10 cellular contexts compared by ENCODE assay signal in the genomic region with DNA sequence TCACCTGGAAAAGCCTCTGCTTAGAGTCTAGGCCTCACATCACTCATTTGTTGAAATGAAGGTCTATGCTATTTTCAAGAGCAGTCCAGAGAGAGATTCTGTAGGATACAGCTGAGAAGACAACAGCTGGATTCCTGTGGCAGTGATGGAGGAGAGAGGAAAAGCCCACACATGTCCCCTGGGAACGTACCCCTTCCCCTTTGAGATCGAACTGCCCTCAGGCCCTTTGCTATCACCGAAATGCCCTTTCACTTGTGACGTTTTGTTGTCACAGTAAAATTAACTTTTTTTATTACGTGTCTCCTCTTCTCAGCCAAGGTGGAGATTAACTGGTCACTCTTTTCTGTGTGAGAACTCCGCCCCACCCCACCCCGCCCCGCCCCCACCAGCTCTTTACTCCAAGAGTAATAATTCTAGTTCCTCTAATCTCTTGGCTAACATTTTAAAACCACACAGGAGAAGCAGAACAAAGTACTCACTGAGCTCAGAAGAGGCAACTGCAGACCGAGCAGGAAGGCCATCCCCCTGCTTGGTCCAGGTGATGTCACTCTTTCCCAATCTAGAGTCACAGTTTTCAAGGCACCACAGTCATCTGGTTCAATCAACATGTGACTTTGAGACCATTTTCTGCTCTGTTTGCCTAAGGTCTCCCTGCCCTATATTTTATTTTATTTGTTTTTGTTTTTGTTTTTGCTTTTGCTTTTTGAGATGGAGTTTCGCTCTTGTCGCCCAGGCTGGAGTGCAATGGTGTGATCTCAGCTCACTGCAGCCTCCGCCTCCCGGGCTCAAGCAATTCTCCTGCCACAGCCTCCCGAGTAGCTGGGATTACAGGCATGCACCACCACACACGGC.
DNase-seq lines count a peak whose midpoint lies in the region; ATAC-seq and TF ChIP-seq lines count a peak whose summit lies in the region.
"Had no signal": no experiment of that assay in that cellular context is flagged by ENCODE, and none has a peak within 500 bp of the region (broad histone marks: within the 10 kb centered on the region; RNA-seq: fewer than 3 reads in every experiment).

No MANE protein-coding gene starts in this region.

- H3K27me3 ChIP-seq in BLaER1, result no peaks in the 10 kb centered on the region
- no peaks in the 10 kb centered on the region for H3K27me3 ChIP-seq in liver (ENCODE audit: control insufficient read depth in 4 of 4, insufficient read depth in 4 of 4, low read length in 3 of 4)
- no peaks in the 10 kb centered on the region for H3K27me3 ChIP-seq in dorsolateral prefrontal cortex

- H3K4me2 ChIP-seq in BLaER1, result peak overlapping the region; percentile 68

- H4K20me1 ChIP-seq in BLaER1, result no peaks in the 10 kb centered on the region

- H3K36me3 ChIP-seq in BLaER1 (peaks cover 29% of the 10 kb centered on the region), liver (ENCODE audit: control insufficient read depth in 4 of 4, insufficient read depth in 3 of 4, low read depth in 1 of 4, low read length in 3 of 4) (no peaks in the 10 kb centered on the region)

- peak in 1 of 2 donors; percentile 18 for TF ChIP-seq RAD21 in liver (IDR thresholded peaks at IDR 0.05)

- DNase-seq in SIG-M5 treated with dmso at 0.1 percent for 504 hours (lab: John Stamatoyannopoulos, UW; ENCODE audit: unreplicated experiment) (peak; percentile 81), NCI-H82 treated with DMSO at 0.1 percent for 48 hours (lab: John Stamatoyannopoulos, UW; ENCODE audit: unreplicated experiment) (no peak), dorsolateral prefrontal cortex (no peak), putamen (ENCODE audit: low spot score) (no peak)
- no peak for DNase-seq in activated CD4-positive, alpha-beta T cell treated with anti-CD3 and anti-CD28 coated beads for 48 hours
- DNase-seq: occipital lobe; stimulated activated naive CD4-positive, alpha-beta T cell had no signal

- H3K9me3 ChIP-seq in BLaER1 (no peaks in the 10 kb centered on the region), liver (ENCODE audit: control insufficient read depth in 4 of 4, low read length in 3 of 4) (no peaks in the 10 kb centered on the region)

- peaks cover 28% of the 10 kb centered on the region for H3K4me1 ChIP-seq in BLaER1
- H3K4me1 ChIP-seq in liver (ENCODE audit: control insufficient read depth in 4 of 4, insufficient read depth in 4 of 4, low read length in 3 of 4), result peaks cover 0 to 36% (median 18%) of the 10 kb centered on the region in 4 donors

- intact Hi-C loops in dorsolateral prefrontal cortex (cut with DNase I), result loop anchor here (5.0 kb wide), 3 partner anchors 172 to 312 kb away; a partner anchor contains a TSS

- H3K9ac ChIP-seq in BLaER1, result no peak overlapping the region
- H3K9ac ChIP-seq in liver (ENCODE audit: low read depth in 1 of 2, low read length in 2 of 2), result peak overlapping the region in 1 of 2 donors; percentile 11

- TF ChIP-seq CTCF in liver (IDR thresholded peaks at IDR 0.05; ENCODE audit: low read depth, low read length, missing input control), result no peak
- TF ChIP-seq CTCF in dorsolateral prefrontal cortex (IDR thresholded peaks at IDR 0.05 in 54 of 56, conservative IDR thresholded peaks at IDR 0.05 in 2 of 56; ENCODE audit: low read depth in 1 of 56, partially characterized antibody in 56 of 56), result no peak

- WGBS in liver, result 80% methylated on average over 15 of the region's 15 CpGs

- ATAC-seq in GM21825 (IDR thresholded peaks at IDR 0.05; ENCODE audit: unreplicated experiment), result peak; percentile 78

- no peak overlapping the region for H3K4me3 ChIP-seq in BLaER1
- H3K4me3 ChIP-seq in liver (ENCODE audit: low read depth in 1 of 3, low read length in 3 of 3), result no peak overlapping the region
- no peak overlapping the region for H3K4me3 ChIP-seq in dorsolateral prefrontal cortex

- H3K27ac ChIP-seq in BLaER1 (0 out of 2 replicates have a peak overlapping the region, but pooled peaks have one; percentile 14), liver (ENCODE audit: low read depth in 1 of 2, low read length in 2 of 2) (peak overlapping the region; percentile 75 to 91), dorsolateral prefrontal cortex (peak overlapping the region in 6 of 59 donors; percentile 2 to 68 (median 18))

TF ChIP-seq in liver, 16 proteins besides CTCF, POLR2A, EP300 and RAD21:
- TF ChIP-seq JUND (IDR thresholded peaks at IDR 0.05) (peak in 1 of 2 donors; percentile 44), HNF4G (IDR thresholded peaks at IDR 0.05) (no peak)
TF ChIP-seq in liver: peak in this region for 1.
